ENCODE assay signal across 19 cellular contexts in genomic region chrX:39599339-39599738, GRCh38.
"Had no signal": no experiment of that assay in that cellular context is flagged by ENCODE, and none has a peak within 500 bp of the region (broad histone marks: within the 10 kb centered on the region; RNA-seq: fewer than 3 reads in every experiment).

No MANE protein-coding gene starts in this region.

- DNase-seq: activated CD4-positive, alpha-beta T cell treated with anti-CD3 and anti-CD28 coated beads for 1 hour; activated CD8-positive, alpha-beta memory T cell treated with anti-CD3 and anti-CD28 coated beads for 24 hours; activated CD8-positive, alpha-beta memory T cell treated with anti-CD3 and anti-CD28 coated beads, Interleukin-2, amount 50 U/mL, for 48 hours; activated naive CD4-positive, alpha-beta T cell; activated naive CD8-positive, alpha-beta T cell treated with anti-CD3 and anti-CD28 coated beads for 36 hours; activated T-cell treated with anti-CD3 and anti-CD28 coated beads, Interleukin-2, amount 50 U/mL, for 4 hours; central memory CD4-positive, alpha-beta T cell; effector memory CD8-positive, alpha-beta T cell; gastrocnemius medialis; hippocampal formation; left ventricle myocardium inferior; naive thymus-derived CD8-positive, alpha-beta T cell; retina; stimulated activated CD4-positive, alpha-beta T cell treated with anti-CD3 and anti-CD28 coated beads, Interleukin-4, amount 100 ng/mL, for 1 hour; stimulated activated naive CD4-positive, alpha-beta T cell; testis had no signal

- FAIRE-seq: colon, endothelial cell of umbilical vein, TTC549 had no signal
